ENCODE assay signal across 1 cellular context in genomic region chr19:29882719-29883105, GRCh38.
TF ChIP-seq lines count a peak whose summit lies in the region.

No MANE protein-coding gene starts in this region.

TF ChIP-seq in HepG2, 621 proteins besides CTCF, POLR2A, EP300 and RAD21 (continued from another document):
- TF ChIP-seq, protein P1, sequence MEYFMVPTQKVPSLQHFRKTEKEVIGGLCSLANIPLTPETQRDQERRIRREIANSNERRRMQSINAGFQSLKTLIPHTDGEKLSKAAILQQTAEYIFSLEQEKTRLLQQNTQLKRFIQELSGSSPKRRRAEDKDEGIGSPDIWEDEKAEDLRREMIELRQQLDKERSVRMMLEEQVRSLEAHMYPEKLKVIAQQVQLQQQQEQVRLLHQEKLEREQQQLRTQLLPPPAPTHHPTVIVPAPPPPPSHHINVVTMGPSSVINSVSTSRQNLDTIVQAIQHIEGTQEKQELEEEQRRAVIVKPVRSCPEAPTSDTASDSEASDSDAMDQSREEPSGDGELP (IDR thresholded peaks at IDR 0.05; ENCODE audit: borderline replicate concordance, low read depth) = no peak
- TF ChIP-seq, protein P2, sequence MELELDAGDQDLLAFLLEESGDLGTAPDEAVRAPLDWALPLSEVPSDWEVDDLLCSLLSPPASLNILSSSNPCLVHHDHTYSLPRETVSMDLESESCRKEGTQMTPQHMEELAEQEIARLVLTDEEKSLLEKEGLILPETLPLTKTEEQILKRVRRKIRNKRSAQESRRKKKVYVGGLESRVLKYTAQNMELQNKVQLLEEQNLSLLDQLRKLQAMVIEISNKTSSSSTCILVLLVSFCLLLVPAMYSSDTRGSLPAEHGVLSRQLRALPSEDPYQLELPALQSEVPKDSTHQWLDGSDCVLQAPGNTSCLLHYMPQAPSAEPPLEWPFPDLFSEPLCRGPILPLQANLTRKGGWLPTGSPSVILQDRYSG (CRISPR knock-in tag; IDR thresholded peaks at IDR 0.05) = no peak
- no peak for TF ChIP-seq ZNF792 (CRISPR knock-in tag; IDR thresholded peaks at IDR 0.05)
